In the genomic region with DNA sequence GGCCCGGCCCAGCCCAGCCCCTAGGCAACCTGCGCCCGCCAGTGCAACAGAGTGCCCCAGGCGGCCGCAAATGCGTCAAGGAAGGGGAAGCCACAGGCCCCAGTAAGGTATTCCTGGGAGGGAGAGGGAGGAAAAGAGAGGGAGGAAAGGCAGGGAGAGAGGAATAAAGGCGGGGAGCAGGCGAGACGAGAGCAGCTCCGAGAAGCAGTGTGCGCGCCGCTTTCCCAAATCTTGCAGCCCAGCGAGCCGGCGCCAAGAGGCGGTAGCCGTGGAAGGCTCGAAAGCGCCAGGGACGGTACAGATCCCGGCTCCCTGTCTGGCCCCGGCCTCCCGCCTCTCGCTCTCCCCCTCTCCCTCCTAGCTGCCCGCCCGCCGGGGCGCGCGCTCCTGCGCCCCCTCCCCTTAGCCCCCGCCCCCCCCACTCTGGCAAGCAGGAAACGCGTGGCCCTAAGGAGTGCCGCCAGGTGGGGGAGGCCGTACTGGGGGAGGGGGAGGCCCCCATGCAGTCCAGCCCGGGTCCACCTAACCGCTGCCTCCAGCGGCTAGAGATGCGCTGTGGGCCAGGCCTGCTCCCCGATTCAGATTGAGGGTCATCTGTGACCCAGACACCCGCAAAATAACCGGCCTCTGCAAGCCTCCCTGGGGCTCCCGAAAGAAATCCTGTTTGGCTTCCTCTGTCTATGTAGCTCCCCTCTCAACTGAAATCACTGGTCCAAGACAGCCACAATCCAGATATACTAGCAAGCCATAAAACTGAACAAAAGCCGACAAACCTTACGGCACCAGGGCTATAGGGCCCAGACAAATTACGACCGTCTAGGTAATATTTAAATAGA, we compare ENCODE assay signal across 9 cellular contexts. TPM values are rescaled to one million over a fixed set of nuclear protein-coding genes. Genes with fewer than 3 reads are reported as not detected.
DNase-seq lines count a peak whose midpoint lies in the region; ATAC-seq, FAIRE-seq and TF ChIP-seq lines count a peak whose summit lies in the region.
"Had no signal": no experiment of that assay in that cellular context is flagged by ENCODE, and none has a peak within 500 bp of the region (broad histone marks: within the 10 kb centered on the region; RNA-seq: fewer than 3 reads in every experiment).

No MANE protein-coding gene starts in this region.

- FAIRE-seq in kidney (lab: Jason Lieb, UNC): no peak

- TF ChIP-seq CTCF in Peyer's patch (IDR thresholded peaks at IDR 0.05): no peak
- no peak for TF ChIP-seq CTCF in kidney (IDR thresholded peaks at IDR 0.05; ENCODE audit: borderline replicate concordance, extremely low read depth, insufficient read depth)
- no peak for TF ChIP-seq CTCF in transverse colon (IDR thresholded peaks at IDR 0.05)

- CTCF ChIA-PET in activated naive CD4-positive, alpha-beta T cell treated with anti-CD3 and anti-CD28 coated beads, Interleukin-2, amount 10 ng/mL, durations not matched to agents 7 days and 5 days (lab: Charles Lee): interaction anchor here (0.6 kb wide), 1 partner anchor 769 kb away, joined by 4 read pairs; no protein-coding TSS in a partner anchor

- peak overlapping the region; percentile 82 to 95 for H3K9ac ChIP-seq in kidney (ENCODE audit: low read length in 2 of 2)

- no peak for DNase-seq in activated naive CD4-positive, alpha-beta T cell treated with anti-CD3 and anti-CD28 coated beads, Interleukin-2, amount 10 ng/mL, durations not matched to agents 7 days and 5 days
- no peak for DNase-seq in activated naive CD4-positive, alpha-beta T cell treated with Interleukin-2 at 50 U/mL for 16 hours
- DNase-seq in Peyer's patch (peak in 2 of 3 donors; percentile 48 to 68), kidney (peak; percentile 77), transverse colon (peak; percentile 28), GM19238 (ENCODE audit: insufficient read length, low spot score) (no peak)

- H3K9me3 Mint-ChIP-seq in activated naive CD4-positive, alpha-beta T cell treated with anti-CD3 and anti-CD28 coated beads, Interleukin-2, amount 10 ng/mL, durations not matched to agents 7 days and 5 days: no peaks in the 10 kb centered on the region

- H3K27ac Mint-ChIP-seq in activated naive CD4-positive, alpha-beta T cell treated with anti-CD3 and anti-CD28 coated beads, Interleukin-2, amount 10 ng/mL, durations not matched to agents 7 days and 5 days: peak overlapping the region; percentile 83

- peak overlapping the region; percentile 51 to 89 (median 77) for H3K27ac ChIP-seq in Peyer's patch
- peak overlapping the region; percentile 94 to 96 for H3K27ac ChIP-seq in kidney (ENCODE audit: low read depth in 2 of 2, low read length in 2 of 2)
- peak overlapping the region; percentile 95 to 99 (median 98) for H3K27ac ChIP-seq in transverse colon
- H3K27ac ChIP-seq: left lung had no signal

- peaks cover 7% of the 10 kb centered on the region for H3K36me3 Mint-ChIP-seq in activated naive CD4-positive, alpha-beta T cell treated with anti-CD3 and anti-CD28 coated beads, Interleukin-2, amount 10 ng/mL, durations not matched to agents 7 days and 5 days

- TF ChIP-seq POLR2A in Peyer's patch (IDR thresholded peaks at IDR 0.05) (no peak), transverse colon (IDR thresholded peaks at IDR 0.05) (peak; percentile 34)

- ATAC-seq in HG02642 (IDR thresholded peaks at IDR 0.05; ENCODE audit: poor library complexity, unreplicated experiment) (no peak), GM19463 (IDR thresholded peaks at IDR 0.05; ENCODE audit: unreplicated experiment) (no peak)
- ATAC-seq: left lung had no signal

- intact Hi-C loops in kidney (cut with DNase I): loop anchor here (10.0 kb wide), 1 partner anchor 1315 kb away; no protein-coding TSS in a partner anchor
- intact Hi-C loops in transverse colon (cut with DNase I; ENCODE audit: low total_unique reads): loop anchor here (10.0 kb wide), 1 partner anchor 1315 kb away; no protein-coding TSS in a partner anchor

- H3K4me1 ChIP-seq in Peyer's patch: peaks cover 0 to 27% (median 12%) of the 10 kb centered on the region in 4 donors
- H3K4me1 ChIP-seq in kidney (ENCODE audit: control insufficient read depth in 1 of 2, insufficient read depth in 1 of 2, low read depth in 1 of 2, low read length in 2 of 2): no peaks in the 10 kb centered on the region
- H3K4me1 ChIP-seq in transverse colon: peaks cover 0 to 37% (median 16%) of the 10 kb centered on the region in 4 donors

- peaks cover 98% of the 10 kb centered on the region for H3K27me3 Mint-ChIP-seq in activated naive CD4-positive, alpha-beta T cell treated with anti-CD3 and anti-CD28 coated beads, Interleukin-2, amount 10 ng/mL, durations not matched to agents 7 days and 5 days

- peaks cover 0 to 13% (median 0%) of the 10 kb centered on the region in 4 donors for H3K9me3 ChIP-seq in Peyer's patch
- H3K9me3 ChIP-seq in kidney (ENCODE audit: control insufficient read depth in 1 of 2, low read length in 2 of 2): no peaks in the 10 kb centered on the region
- no peaks in the 10 kb centered on the region for H3K9me3 ChIP-seq in transverse colon
- H3K9me3 ChIP-seq: left lung had no signal

- peak overlapping the region; percentile 11 to 81 (median 45) for H3K4me3 ChIP-seq in Peyer's patch
- H3K4me3 ChIP-seq in kidney (ENCODE audit: low read length in 2 of 2): peak overlapping the region; percentile 71 to 86
- H3K4me3 ChIP-seq in transverse colon: peak overlapping the region; percentile 58 to 69 (median 64)
- H3K4me3 ChIP-seq: left lung had no signal

- TF ChIP-seq EP300 in transverse colon (IDR thresholded peaks at IDR 0.05; ENCODE audit: low read depth): no peak

- H3K27me3 ChIP-seq in Peyer's patch: peaks cover 0 to 22% of the 10 kb centered on the region in 2 donors
- H3K27me3 ChIP-seq in transverse colon: peaks cover 62% of the 10 kb centered on the region

- WGBS in transverse colon (ENCODE audit: low coverage in 1 of 2), 2 donors: 0 to 14% methylated on average over 4 to 47 of the region's 49 CpGs

- no peaks in the 10 kb centered on the region for H3K36me3 ChIP-seq in Peyer's patch
- H3K36me3 ChIP-seq in kidney (ENCODE audit: control insufficient read depth in 1 of 2, insufficient read depth in 2 of 2, low read length in 2 of 2): no peaks in the 10 kb centered on the region
- H3K36me3 ChIP-seq in transverse colon: no peaks in the 10 kb centered on the region
- H3K36me3 ChIP-seq: left lung had no signal

- H3K4me3 Mint-ChIP-seq in activated naive CD4-positive, alpha-beta T cell treated with anti-CD3 and anti-CD28 coated beads, Interleukin-2, amount 10 ng/mL, durations not matched to agents 7 days and 5 days: no peak overlapping the region

- in situ Hi-C loops in transverse colon (cut with MboI; ENCODE audit: low pct_ligation_motif_present in 1 of 4, low pct_unique_long_range_greater_than_20kb in 1 of 4, low sequenced_read_pairs in 3 of 4): loop anchor here in 3 of 4 donors (25.0 kb wide), 3 partner anchors 808 to 1308 kb away; no protein-coding TSS in a partner anchor

- H3K4me1 Mint-ChIP-seq in activated naive CD4-positive, alpha-beta T cell treated with anti-CD3 and anti-CD28 coated beads, Interleukin-2, amount 10 ng/mL, durations not matched to agents 7 days and 5 days: peaks cover 14% of the 10 kb centered on the region

RNA-seq across cellular contexts. Expression of a gene that starts 4.2 kb away (rescaled TPM):
- total RNA-seq in Peyer's patch: 10 to 100 TPM; 15.7 to 28.4 (median 19.8) TPM
- 16.3 TPM for total RNA-seq in kidney
- polyA plus RNA-seq in kidney (ENCODE audit: insufficient read depth, low read depth, low replicate concordance): 17.9 TPM
- total RNA-seq in transverse colon: 10 to 100 TPM; 19.8 to 68.9 (median 36.4) TPM

RNA-seq across cellular contexts. Expression of a gene that starts 4.5 kb away (rescaled TPM):
- 10 to 100 TPM; 25.7 to 71.2 (median 46.1) TPM for total RNA-seq in Peyer's patch
- total RNA-seq in kidney: 36.8 TPM
- polyA plus RNA-seq in kidney (ENCODE audit: insufficient read depth, low read depth, low replicate concordance): 36.7 TPM
- 100 to 1,000 TPM in 1 of 4 donors, 10 to 100 TPM in 3; 19.5 to 130 (median 50.6) TPM for total RNA-seq in transverse colon

RNA-seq across cellular contexts. Expression of a gene that starts 13.4 kb away (rescaled TPM):
- total RNA-seq in Peyer's patch: 10 to 100 TPM in 1 of 4 donors, 1 to 10 TPM in 3; 3.3 to 11.8 (median 5.7) TPM
- total RNA-seq in kidney: 31.3 TPM
- 23.8 TPM for polyA plus RNA-seq in kidney (ENCODE audit: insufficient read depth, low read depth, low replicate concordance)
- 10 to 100 TPM in 3 of 4 donors, 1 to 10 TPM in 1; 7.0 to 22.9 (median 12.8) TPM for total RNA-seq in transverse colon

RNA-seq across cellular contexts. Expression of a gene that starts 15.2 kb away (rescaled TPM):
- total RNA-seq in Peyer's patch (not detected), kidney (5.2 TPM), transverse colon (10 to 100 TPM in 1 of 4 donors, 1 to 10 TPM in 3; 4.5 to 21.3 (median 7.7) TPM)
- polyA plus RNA-seq in kidney (ENCODE audit: insufficient read depth, low read depth, low replicate concordance): 5.5 TPM

RNA-seq across cellular contexts. Expression of a gene that starts 17.5 kb away (rescaled TPM):
- total RNA-seq in Peyer's patch (10 to 100 TPM in 3 of 4 donors, 1 to 10 TPM in 1; 6.7 to 21.2 (median 13.9) TPM), kidney (21.2 TPM), transverse colon (10 to 100 TPM; 14.1 to 27.3 (median 15.7) TPM)
- polyA plus RNA-seq in kidney (ENCODE audit: insufficient read depth, low read depth, low replicate concordance): 6.3 TPM

Comparison
In these comparisons a context has a peak if more than half of its experiments do, and no peak if none do; other contexts are left out.
1. DNase-seq: peak in Peyer's patch (2 of 3), kidney (single experiment) and transverse colon (single experiment); none in activated naive CD4-positive, alpha-beta T cell treated with anti-CD3 and anti-CD28 coated beads, Interleukin-2, amount 10 ng/mL, durations not matched to agents 7 days and 5 days (single experiment), activated naive CD4-positive, alpha-beta T cell treated with Interleukin-2 at 50 U/mL for 16 hours (single experiment) and GM19238 (single experiment).
2. Peak in every context shown above with its lines, with median percentiles within 50 percentile points of each other: H3K27ac ChIP-seq and H3K4me3 ChIP-seq.